In genomic region chr12:53623526-53623925, GRCh38 we compare ENCODE assay signal across 8 cellular contexts. TPM values are rescaled to one million over a fixed set of nuclear protein-coding genes. Genes with fewer than 3 reads are reported as not detected.
A peak's percentile ranks its signal among the peaks of the same experiment; 100 is the strongest.
DNase-seq lines count a peak whose midpoint lies in the region; ATAC-seq and TF ChIP-seq lines count a peak whose summit lies in the region.

No MANE protein-coding gene starts in this region.

- H3K4me2 ChIP-seq in DOHH2 (ENCODE audit: low read length), result peak overlapping the region; percentile 75

- no peaks in the 10 kb centered on the region for H3K9me2 ChIP-seq in DOHH2 (replicated peaks; ENCODE audit: control insufficient read depth, low read length)

- H3K4me3 ChIP-seq in DOHH2 (ENCODE audit: low read length), result peak overlapping the region; percentile 95
- peak overlapping the region in 2 of 4 donors; percentile 66 to 88 for H3K4me3 ChIP-seq in Peyer's patch
- H3K4me3 ChIP-seq in esophagus muscularis mucosa, result peak overlapping the region; percentile 61 to 91 (median 68)
- H3K4me3 ChIP-seq in rectal smooth muscle tissue (ENCODE audit: low read length), result peak overlapping the region; percentile 96

- DNase-seq in Peyer's patch, result no peak
- DNase-seq in esophagus muscularis mucosa (ENCODE audit: extremely low spot score), result no peak
- DNase-seq in RWPE1 (ENCODE audit: low spot score), result no peak
- DNase-seq in left lobe of liver (ENCODE audit: low spot score), result no peak
- DNase-seq in epidermal melanocyte (ENCODE audit: insufficient read length, low spot score), result no peak

- H3K4me1 ChIP-seq in DOHH2 (ENCODE audit: control insufficient read depth, low read length), result peaks cover 54% of the 10 kb centered on the region
- H3K4me1 ChIP-seq in Peyer's patch, result peaks cover 0 to 30% (median 4%) of the 10 kb centered on the region in 4 donors
- H3K4me1 ChIP-seq in esophagus muscularis mucosa, result peaks cover 39 to 75% (median 69%) of the 10 kb centered on the region in 4 donors
- peaks cover 9% of the 10 kb centered on the region for H3K4me1 ChIP-seq in rectal smooth muscle tissue (ENCODE audit: control insufficient read depth, insufficient read depth, low read length)

- no peak for ATAC-seq in left lobe of liver
- ATAC-seq in GM21529 (IDR thresholded peaks at IDR 0.05; ENCODE audit: unreplicated experiment), result no peak

- H3K79me2 ChIP-seq in DOHH2 (ENCODE audit: control insufficient read depth, low read length), result peaks cover 66% of the 10 kb centered on the region

- TF ChIP-seq EP300 in esophagus muscularis mucosa (IDR thresholded peaks at IDR 0.05), result no peak

- intact Hi-C loops in esophagus muscularis mucosa (cut with DNase I), result no loop called here

- H3K36me3 ChIP-seq in DOHH2 (ENCODE audit: control insufficient read depth, low read length) (no peaks in the 10 kb centered on the region; the same call in 1 of the 2 replicates), Peyer's patch (no peaks in the 10 kb centered on the region), esophagus muscularis mucosa (no peaks in the 10 kb centered on the region), rectal smooth muscle tissue (ENCODE audit: control insufficient read depth, insufficient read depth, low read length) (no peaks in the 10 kb centered on the region)

- TF ChIP-seq CTCF in DOHH2 (IDR thresholded peaks at IDR 0.05; ENCODE audit: low read depth, low read length, poor library complexity, severe bottlenecking), result no peak
- TF ChIP-seq CTCF in Peyer's patch (IDR thresholded peaks at IDR 0.05), result no peak
- TF ChIP-seq CTCF in esophagus muscularis mucosa (IDR thresholded peaks at IDR 0.05), result no peak
- TF ChIP-seq CTCF in RWPE1 (conservative IDR thresholded peaks at IDR 0.05; ENCODE audit: low read depth), result no peak

- CTCF ChIA-PET in RWPE1 (lab: Yijun Ruan, JAX), result interaction anchor here (0.9 to 1.4 kb wide), 2 partner anchors 9 to 52 kb away, joined by 3 to 4 read pairs; partner anchors contain the start of gene ATP5MC2

- H3K27me3 ChIP-seq in DOHH2 (ENCODE audit: control insufficient read depth, low read length) (no peaks in the 10 kb centered on the region), Peyer's patch (no peaks in the 10 kb centered on the region), esophagus muscularis mucosa (no peaks in the 10 kb centered on the region), rectal smooth muscle tissue (ENCODE audit: control insufficient read depth, insufficient read depth, low read length) (no peaks in the 10 kb centered on the region)

- H4K20me1 ChIP-seq in DOHH2 (ENCODE audit: control insufficient read depth, insufficient read depth, low read depth, low read length), result no peaks in the 10 kb centered on the region

- H3K9ac ChIP-seq in rectal smooth muscle tissue (ENCODE audit: low read length), result no peak overlapping the region

- H3K27ac ChIP-seq in DOHH2 (ENCODE audit: low read depth, low read length) (no peak overlapping the region), Peyer's patch (peak overlapping the region in 3 of 4 donors; percentile 25 to 96 (median 89)), esophagus muscularis mucosa (replicated peaks in 1 of 4) (peak overlapping the region; percentile 86 to 92 (median 92)), rectal smooth muscle tissue (ENCODE audit: low read depth, low read length) (peak overlapping the region; percentile 97), RWPE1 (no peak overlapping the region)

- 8% methylated on average over 4 of the region's 4 CpGs for WGBS in esophagus muscularis mucosa

- H3F3A ChIP-seq in DOHH2 (ENCODE audit: control insufficient read depth, insufficient read depth), result peaks cover 11% of the 10 kb centered on the region

- H3K9me3 ChIP-seq in DOHH2 (ENCODE audit: control insufficient read depth, insufficient read depth, low read length), result no peaks in the 10 kb centered on the region
- H3K9me3 ChIP-seq in Peyer's patch, result no peaks in the 10 kb centered on the region
- no peaks in the 10 kb centered on the region for H3K9me3 ChIP-seq in esophagus muscularis mucosa

- no peak for TF ChIP-seq POLR2A in Peyer's patch (IDR thresholded peaks at IDR 0.05)
- no peak for TF ChIP-seq POLR2A in esophagus muscularis mucosa (IDR thresholded peaks at IDR 0.05; ENCODE audit: low read depth)

- POLR2A ChIA-PET in RWPE1 (lab: Yijun Ruan, JAX; ENCODE audit: low non-redundant PET), result no interaction called here

RNA-seq across cellular contexts. Expression of gene ATF7, which starts 2.7 kb away (rescaled TPM):
- 10 to 100 TPM; 25.6 to 38.0 (median 29.8) TPM for total RNA-seq in Peyer's patch
- total RNA-seq in esophagus muscularis mucosa, result 10 to 100 TPM; 23.5 to 43.6 (median 37.1) TPM
- 18.1 TPM for total RNA-seq in left lobe of liver

RNA-seq across cellular contexts. Expression of gene ATP5MC2, which starts 52.4 kb away (rescaled TPM):
- total RNA-seq in Peyer's patch (100 to 1,000 TPM; 118 to 246 (median 203) TPM), esophagus muscularis mucosa (100 to 1,000 TPM; 204 to 266 (median 235) TPM), left lobe of liver (118 TPM)

Comparison
In these comparisons a context has a peak if more than half of its experiments do, and no peak if none do; other contexts are left out.
1. H3K27ac ChIP-seq: peak in Peyer's patch (3 of 4), esophagus muscularis mucosa (4 of 4) and rectal smooth muscle tissue (single experiment); none in DOHH2 (single experiment) and RWPE1 (single experiment).